Comparison of ENCODE assay signal across 9 cellular contexts in the genomic region with DNA sequence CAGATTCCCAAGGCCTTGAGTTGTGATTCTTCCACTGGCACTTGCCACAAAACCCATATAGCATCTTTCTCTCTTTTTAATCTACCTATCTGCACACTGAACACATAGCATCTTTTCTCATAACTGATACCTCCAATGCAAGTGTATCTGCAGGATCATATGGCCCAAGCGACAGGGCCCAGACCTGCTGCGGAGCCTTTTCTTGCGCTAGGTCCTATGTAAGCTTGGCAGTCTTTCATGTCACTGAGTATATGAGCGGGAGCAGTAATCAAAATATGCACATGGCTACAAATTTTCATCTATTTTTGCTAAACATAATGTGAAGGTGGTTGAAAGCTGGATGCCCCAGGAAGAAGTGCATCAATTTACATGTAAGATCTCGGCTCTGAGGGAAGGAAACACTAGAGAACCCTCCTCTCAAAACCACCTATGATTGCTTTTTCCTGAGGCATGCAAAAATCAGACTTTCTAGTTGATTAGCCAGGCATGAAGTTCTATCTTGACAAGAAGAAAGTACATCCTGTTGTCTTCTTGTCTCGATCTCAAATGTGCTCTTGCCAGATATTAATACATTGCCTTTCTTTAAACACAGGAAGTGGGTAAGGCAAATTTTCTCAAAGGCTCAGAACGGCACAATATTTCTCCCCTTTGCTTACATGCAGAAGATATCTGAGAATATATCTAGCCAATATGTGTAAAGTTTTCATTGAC. TPM values are rescaled to one million over a fixed set of nuclear protein-coding genes. Genes with fewer than 3 reads are reported as not detected.
DNase-seq lines count a peak whose midpoint lies in the region; ATAC-seq, FAIRE-seq and TF ChIP-seq lines count a peak whose summit lies in the region.
"Had no signal": no experiment of that assay in that cellular context is flagged by ENCODE, and none has a peak within 500 bp of the region (broad histone marks: within the 10 kb centered on the region; RNA-seq: fewer than 3 reads in every experiment).

No MANE protein-coding gene starts in this region.

- peak; percentile 93 for ATAC-seq in HG03378 (IDR thresholded peaks at IDR 0.05; ENCODE audit: unreplicated experiment)
- ATAC-seq in effector memory CD8-positive, alpha-beta T cell (replicated peaks), result peak; percentile 92

- peaks cover 27 to 46% of the 10 kb centered on the region in 2 donors for H3K4me1 Mint-ChIP-seq in effector memory CD8-positive, alpha-beta T cell (ENCODE audit: low read depth in 2 of 2)

- peaks cover 6% of the 10 kb centered on the region for H3K36me3 Mint-ChIP-seq in effector memory CD8-positive, alpha-beta T cell (ENCODE audit: insufficient read depth)

- TF ChIP-seq POLR2A in GM12891 (IDR thresholded peaks at IDR 0.05; ENCODE audit: low read depth, low read length), result no peak

- peak; percentile 90 for FAIRE-seq in GM12891 (lab: Jason Lieb, UNC)
- FAIRE-seq: colon had no signal

- peak; percentile 15 for DNase-seq in GM12891 (ENCODE audit: insufficient read length, low spot score)
- DNase-seq in GM20000 (ENCODE audit: low spot score), result peak; percentile 49
- DNase-seq in effector memory CD8-positive, alpha-beta T cell, result peak in 1 of 3 experiments; percentile 25
- DNase-seq in NCI-H2196 (lab: John Stamatoyannopoulos, UW; ENCODE audit: unreplicated experiment), result no peak
- no peak for DNase-seq in D341Med (ENCODE audit: low spot score)
- DNase-seq in NCI-H1436 treated with DMSO at 0.1 percent for 48 hours (lab: John Stamatoyannopoulos, UW), result no peak
- DNase-seq in NOMO-1 treated with dmso at 0.1 percent for 144 hours (lab: John Stamatoyannopoulos, UW; ENCODE audit: unreplicated experiment), result no peak

- H3K4me3 Mint-ChIP-seq in effector memory CD8-positive, alpha-beta T cell, result peak overlapping the region; percentile 51 to 59

- H3K9me3 Mint-ChIP-seq in effector memory CD8-positive, alpha-beta T cell, result peaks cover 3 to 7% of the 10 kb centered on the region in 2 donors

- no peaks in the 10 kb centered on the region for H3K27me3 Mint-ChIP-seq in effector memory CD8-positive, alpha-beta T cell

- H3K27ac Mint-ChIP-seq in effector memory CD8-positive, alpha-beta T cell, result peak overlapping the region; percentile 90

- no peak for TF ChIP-seq CTCF in GM20000 (IDR thresholded peaks at IDR 0.05; ENCODE audit: extremely low read depth, missing control alignments)

TF ChIP-seq in GM12891, 5 proteins besides CTCF, POLR2A, EP300 and RAD21:
- TF ChIP-seq POU2F2 (IDR thresholded peaks at IDR 0.05; ENCODE audit: low read depth, low read length) (no peak), SPI1 (IDR thresholded peaks at IDR 0.05; ENCODE audit: low read depth, low read length) (peak; percentile 38; the same call in 1 of the 2 replicates)

RNA-seq across cellular contexts. Expression of gene CEMIP2, which starts 26.9 kb away (rescaled TPM):
- 0.24 TPM for polyA plus RNA-seq in GM12891 (2012; ENCODE audit: low read depth, missing spikeins)

Comparison
In these comparisons a context has a peak if more than half of its experiments do, and no peak if none do; other contexts are left out.
1. DNase-seq: peak in GM12891 (single experiment) and GM20000 (single experiment); none in NCI-H2196 (single experiment), D341Med (single experiment), NCI-H1436 treated with DMSO at 0.1 percent for 48 hours (single experiment) and NOMO-1 treated with dmso at 0.1 percent for 144 hours (single experiment).